2 cellular contexts compared by ENCODE assay signal in the genomic region with DNA sequence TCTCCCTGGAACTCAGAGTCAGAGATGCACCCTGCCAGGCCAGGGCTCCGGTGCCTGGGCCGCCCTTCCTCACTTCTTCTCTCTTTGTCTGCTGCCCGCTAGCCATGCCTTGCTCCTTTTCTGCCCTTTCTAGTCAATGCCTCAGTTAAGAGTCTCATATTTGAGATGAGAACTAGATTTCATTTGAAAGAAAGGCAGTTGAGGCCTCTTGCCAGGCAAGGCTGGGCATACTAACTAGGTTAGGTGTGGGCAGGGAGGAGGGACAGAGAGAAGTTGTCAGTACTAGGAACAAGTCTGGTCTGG.
TF ChIP-seq lines count a peak whose summit lies in the region.

No MANE protein-coding gene starts in this region.

TF ChIP-seq in SK-N-SH, 30 proteins besides CTCF, POLR2A, EP300 and RAD21 (continued from another document):
- TF ChIP-seq, protein P1, sequence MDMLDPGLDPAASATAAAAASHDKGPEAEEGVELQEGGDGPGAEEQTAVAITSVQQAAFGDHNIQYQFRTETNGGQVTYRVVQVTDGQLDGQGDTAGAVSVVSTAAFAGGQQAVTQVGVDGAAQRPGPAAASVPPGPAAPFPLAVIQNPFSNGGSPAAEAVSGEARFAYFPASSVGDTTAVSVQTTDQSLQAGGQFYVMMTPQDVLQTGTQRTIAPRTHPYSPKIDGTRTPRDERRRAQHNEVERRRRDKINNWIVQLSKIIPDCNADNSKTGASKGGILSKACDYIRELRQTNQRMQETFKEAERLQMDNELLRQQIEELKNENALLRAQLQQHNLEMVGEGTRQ (IDR thresholded peaks at IDR 0.05; ENCODE audit: borderline replicate concordance, low read depth, low read length): no peak
- TF ChIP-seq FOXJ3 (CRISPR knock-in tag; IDR thresholded peaks at IDR 0.05) (no peak), ELF1 (IDR thresholded peaks at IDR 0.05) (no peak), NRF1 (IDR thresholded peaks at IDR 0.05; ENCODE audit: low read depth, low read length) (no peak), RCOR1 (IDR thresholded peaks at IDR 0.05; ENCODE audit: low read length) (no peak), NFIC (IDR thresholded peaks at IDR 0.05; ENCODE audit: borderline replicate concordance) (no peak)
TF ChIP-seq in SK-N-SH: peak in this region for 0.

TF ChIP-seq in SK-N-SH treated with all-trans-retinoic acid at 6 μM for 48 hours, 23 proteins besides CTCF, POLR2A, EP300 and RAD21:
- TF ChIP-seq TOX (CRISPR knock-in tag; IDR thresholded peaks at IDR 0.05; ENCODE audit: borderline replicate concordance): no peak
- TF ChIP-seq TCF4 (CRISPR knock-in tag; IDR thresholded peaks at IDR 0.05; ENCODE audit: borderline replicate concordance): no peak
- TF ChIP-seq PPARA (CRISPR knock-in tag; IDR thresholded peaks at IDR 0.05; ENCODE audit: borderline replicate concordance): no peak
- TF ChIP-seq GLIS3 (CRISPR knock-in tag; IDR thresholded peaks at IDR 0.05): no peak
- TF ChIP-seq, protein P2, sequence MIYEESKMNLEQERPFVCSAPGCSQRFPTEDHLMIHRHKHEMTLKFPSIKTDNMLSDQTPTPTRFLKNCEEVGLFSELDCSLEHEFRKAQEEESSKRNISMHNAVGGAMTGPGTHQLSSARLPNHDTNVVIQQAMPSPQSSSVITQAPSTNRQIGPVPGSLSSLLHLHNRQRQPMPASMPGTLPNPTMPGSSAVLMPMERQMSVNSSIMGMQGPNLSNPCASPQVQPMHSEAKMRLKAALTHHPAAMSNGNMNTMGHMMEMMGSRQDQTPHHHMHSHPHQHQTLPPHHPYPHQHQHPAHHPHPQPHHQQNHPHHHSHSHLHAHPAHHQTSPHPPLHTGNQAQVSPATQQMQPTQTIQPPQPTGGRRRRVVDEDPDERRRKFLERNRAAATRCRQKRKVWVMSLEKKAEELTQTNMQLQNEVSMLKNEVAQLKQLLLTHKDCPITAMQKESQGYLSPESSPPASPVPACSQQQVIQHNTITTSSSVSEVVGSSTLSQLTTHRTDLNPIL (CRISPR knock-in tag; IDR thresholded peaks at IDR 0.05; ENCODE audit: low read depth): no peak
- TF ChIP-seq, protein P3, sequence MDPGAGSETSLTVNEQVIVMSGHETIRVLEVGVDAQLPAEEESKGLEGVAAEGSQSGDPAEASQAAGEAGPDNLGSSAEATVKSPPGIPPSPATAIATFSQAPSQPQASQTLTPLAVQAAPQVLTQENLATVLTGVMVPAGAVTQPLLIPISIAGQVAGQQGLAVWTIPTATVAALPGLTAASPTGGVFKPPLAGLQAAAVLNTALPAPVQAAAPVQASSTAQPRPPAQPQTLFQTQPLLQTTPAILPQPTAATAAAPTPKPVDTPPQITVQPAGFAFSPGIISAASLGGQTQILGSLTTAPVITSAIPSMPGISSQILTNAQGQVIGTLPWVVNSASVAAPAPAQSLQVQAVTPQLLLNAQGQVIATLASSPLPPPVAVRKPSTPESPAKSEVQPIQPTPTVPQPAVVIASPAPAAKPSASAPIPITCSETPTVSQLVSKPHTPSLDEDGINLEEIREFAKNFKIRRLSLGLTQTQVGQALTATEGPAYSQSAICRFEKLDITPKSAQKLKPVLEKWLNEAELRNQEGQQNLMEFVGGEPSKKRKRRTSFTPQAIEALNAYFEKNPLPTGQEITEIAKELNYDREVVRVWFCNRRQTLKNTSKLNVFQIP (CRISPR knock-in tag; IDR thresholded peaks at IDR 0.05; ENCODE audit: borderline replicate concordance, low read depth): no peak
- TF ChIP-seq, protein P4, sequence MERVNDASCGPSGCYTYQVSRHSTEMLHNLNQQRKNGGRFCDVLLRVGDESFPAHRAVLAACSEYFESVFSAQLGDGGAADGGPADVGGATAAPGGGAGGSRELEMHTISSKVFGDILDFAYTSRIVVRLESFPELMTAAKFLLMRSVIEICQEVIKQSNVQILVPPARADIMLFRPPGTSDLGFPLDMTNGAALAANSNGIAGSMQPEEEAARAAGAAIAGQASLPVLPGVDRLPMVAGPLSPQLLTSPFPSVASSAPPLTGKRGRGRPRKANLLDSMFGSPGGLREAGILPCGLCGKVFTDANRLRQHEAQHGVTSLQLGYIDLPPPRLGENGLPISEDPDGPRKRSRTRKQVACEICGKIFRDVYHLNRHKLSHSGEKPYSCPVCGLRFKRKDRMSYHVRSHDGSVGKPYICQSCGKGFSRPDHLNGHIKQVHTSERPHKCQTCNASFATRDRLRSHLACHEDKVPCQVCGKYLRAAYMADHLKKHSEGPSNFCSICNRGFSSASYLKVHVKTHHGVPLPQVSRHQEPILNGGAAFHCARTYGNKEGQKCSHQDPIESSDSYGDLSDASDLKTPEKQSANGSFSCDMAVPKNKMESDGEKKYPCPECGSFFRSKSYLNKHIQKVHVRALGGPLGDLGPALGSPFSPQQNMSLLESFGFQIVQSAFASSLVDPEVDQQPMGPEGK (CRISPR knock-in tag; IDR thresholded peaks at IDR 0.05; ENCODE audit: borderline replicate concordance): no peak
- no peak for TF ChIP-seq RARB (CRISPR knock-in tag; IDR thresholded peaks at IDR 0.05)
- TF ChIP-seq SNAI2 (CRISPR knock-in tag; IDR thresholded peaks at IDR 0.05): no peak
- TF ChIP-seq ZFP30 (CRISPR knock-in tag; IDR thresholded peaks at IDR 0.05): no peak
- no peak for TF ChIP-seq ZNF565 (CRISPR knock-in tag; conservative IDR thresholded peaks at IDR 0.05; ENCODE audit: low read depth)
- TF ChIP-seq, protein P5, sequence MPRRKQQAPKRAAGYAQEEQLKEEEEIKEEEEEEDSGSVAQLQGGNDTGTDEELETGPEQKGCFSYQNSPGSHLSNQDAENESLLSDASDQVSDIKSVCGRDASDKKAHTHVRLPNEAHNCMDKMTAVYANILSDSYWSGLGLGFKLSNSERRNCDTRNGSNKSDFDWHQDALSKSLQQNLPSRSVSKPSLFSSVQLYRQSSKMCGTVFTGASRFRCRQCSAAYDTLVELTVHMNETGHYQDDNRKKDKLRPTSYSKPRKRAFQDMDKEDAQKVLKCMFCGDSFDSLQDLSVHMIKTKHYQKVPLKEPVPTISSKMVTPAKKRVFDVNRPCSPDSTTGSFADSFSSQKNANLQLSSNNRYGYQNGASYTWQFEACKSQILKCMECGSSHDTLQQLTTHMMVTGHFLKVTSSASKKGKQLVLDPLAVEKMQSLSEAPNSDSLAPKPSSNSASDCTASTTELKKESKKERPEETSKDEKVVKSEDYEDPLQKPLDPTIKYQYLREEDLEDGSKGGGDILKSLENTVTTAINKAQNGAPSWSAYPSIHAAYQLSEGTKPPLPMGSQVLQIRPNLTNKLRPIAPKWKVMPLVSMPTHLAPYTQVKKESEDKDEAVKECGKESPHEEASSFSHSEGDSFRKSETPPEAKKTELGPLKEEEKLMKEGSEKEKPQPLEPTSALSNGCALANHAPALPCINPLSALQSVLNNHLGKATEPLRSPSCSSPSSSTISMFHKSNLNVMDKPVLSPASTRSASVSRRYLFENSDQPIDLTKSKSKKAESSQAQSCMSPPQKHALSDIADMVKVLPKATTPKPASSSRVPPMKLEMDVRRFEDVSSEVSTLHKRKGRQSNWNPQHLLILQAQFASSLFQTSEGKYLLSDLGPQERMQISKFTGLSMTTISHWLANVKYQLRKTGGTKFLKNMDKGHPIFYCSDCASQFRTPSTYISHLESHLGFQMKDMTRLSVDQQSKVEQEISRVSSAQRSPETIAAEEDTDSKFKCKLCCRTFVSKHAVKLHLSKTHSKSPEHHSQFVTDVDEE (CRISPR knock-in tag; IDR thresholded peaks at IDR 0.05): no peak
- TF ChIP-seq ZNF8 (CRISPR knock-in tag; IDR thresholded peaks at IDR 0.05): no peak
- TF ChIP-seq ZC3H10 (CRISPR knock-in tag; IDR thresholded peaks at IDR 0.05): no peak
- TF ChIP-seq ESRRG (CRISPR knock-in tag; IDR thresholded peaks at IDR 0.05): no peak
- TF ChIP-seq, protein P6, sequence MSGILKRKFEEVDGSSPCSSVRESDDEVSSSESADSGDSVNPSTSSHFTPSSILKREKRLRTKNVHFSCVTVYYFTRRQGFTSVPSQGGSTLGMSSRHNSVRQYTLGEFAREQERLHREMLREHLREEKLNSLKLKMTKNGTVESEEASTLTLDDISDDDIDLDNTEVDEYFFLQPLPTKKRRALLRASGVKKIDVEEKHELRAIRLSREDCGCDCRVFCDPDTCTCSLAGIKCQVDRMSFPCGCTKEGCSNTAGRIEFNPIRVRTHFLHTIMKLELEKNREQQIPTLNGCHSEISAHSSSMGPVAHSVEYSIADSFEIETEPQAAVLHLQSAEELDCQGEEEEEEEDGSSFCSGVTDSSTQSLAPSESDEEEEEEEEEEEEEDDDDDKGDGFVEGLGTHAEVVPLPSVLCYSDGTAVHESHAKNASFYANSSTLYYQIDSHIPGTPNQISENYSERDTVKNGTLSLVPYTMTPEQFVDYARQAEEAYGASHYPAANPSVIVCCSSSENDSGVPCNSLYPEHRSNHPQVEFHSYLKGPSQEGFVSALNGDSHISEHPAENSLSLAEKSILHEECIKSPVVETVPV (CRISPR knock-in tag; IDR thresholded peaks at IDR 0.05): no peak
- no peak for TF ChIP-seq ZFP3 (CRISPR knock-in tag; IDR thresholded peaks at IDR 0.05)
TF ChIP-seq in SK-N-SH treated with all-trans-retinoic acid at 6 μM for 48 hours: peak in this region for 0.
